ENCODE assay signal across 23 cellular contexts in the genomic region with DNA sequence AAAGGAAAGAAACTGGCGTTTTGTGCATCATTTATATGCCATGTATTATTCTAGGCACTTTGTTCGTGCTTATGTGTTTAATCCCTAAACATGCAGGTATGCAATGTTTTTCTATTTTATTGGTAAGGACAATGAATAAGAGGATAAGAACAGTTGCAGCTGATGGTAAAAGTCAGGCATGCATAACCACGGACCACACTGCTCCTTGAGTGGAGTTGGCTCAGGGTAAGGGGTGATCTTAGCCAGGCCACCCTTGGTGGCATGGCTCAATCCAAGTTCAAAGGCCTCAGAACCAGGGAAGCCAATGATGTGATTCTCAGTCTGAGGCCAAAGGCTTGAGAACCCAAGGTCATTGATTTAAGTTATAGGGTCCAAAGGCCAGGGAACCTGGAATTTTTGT.
"Had no signal": no experiment of that assay in that cellular context is flagged by ENCODE, and none has a peak within 500 bp of the region (broad histone marks: within the 10 kb centered on the region; RNA-seq: fewer than 3 reads in every experiment).

No MANE protein-coding gene starts in this region.

- DNase-seq: activated CD4-positive, alpha-beta memory T cell treated with anti-CD3 and anti-CD28 coated beads for 36 hours; activated CD4-positive, alpha-beta T cell treated with anti-CD3 and anti-CD28 coated beads for 36 hours; activated CD8-positive, alpha-beta memory T cell treated with anti-CD3 and anti-CD28 coated beads, Interleukin-2, amount 10 ng/mL, durations not matched to agents 7 days and 5 days; activated naive CD4-positive, alpha-beta T cell treated with anti-CD3 and anti-CD28 coated beads, Interleukin-2, amount 10 ng/mL, durations not matched to agents 7 days and 5 days; activated T-cell treated with anti-CD3 and anti-CD28 coated beads, Interleukin-2, amount 50 U/mL, for 1 hour; caudate nucleus; cortex of kidney; effector CD4-positive, alpha-beta T cell; esophagus squamous epithelium; hypothalamus; kidney glomerular epithelial cell; lower lobe of right lung; midbrain; stimulated activated CD4-positive, alpha-beta T cell treated with anti-CD3 and anti-CD28 coated beads, Interleukin-4, amount 100 ng/mL, for 1 hour; stimulated activated naive B cell treated with anti-CD40 and anti-IgM and Interleukin-4, amounts not matched to agents 10 μg/mL and 1 μg/mL and 100 μg/mL, for 72 hours; substantia nigra; T-helper 17 cell had no signal

- ATAC-seq: activated CD4-positive, alpha-beta T cell treated with anti-CD3 and anti-CD28 coated beads for 36 hours; activated CD8-positive, alpha-beta memory T cell treated with anti-CD3 and anti-CD28 coated beads, Interleukin-2, amount 10 ng/mL, durations not matched to agents 7 days and 5 days; stimulated activated naive B cell treated with anti-CD40 and anti-IgM and Interleukin-4, amounts not matched to agents 10 μg/mL and 1 μg/mL and 100 μg/mL, for 72 hours; T-helper 17 cell had no signal

- H3K27me3 ChIP-seq: adrenal gland, body of pancreas, esophagus squamous epithelium, neural progenitor cell, ovary, tibial nerve, uterus had no signal

- H3K9me3 ChIP-seq: adrenal gland, body of pancreas, esophagus squamous epithelium, lower lobe of right lung, ovary, uterus had no signal

- H3K9ac ChIP-seq: neural progenitor cell had no signal

- H3K36me3 ChIP-seq: adrenal gland, esophagus squamous epithelium, lower lobe of right lung, neural progenitor cell, ovary, tibial nerve, uterus had no signal

- H3K4me3 ChIP-seq: adrenal gland, body of pancreas, esophagus squamous epithelium, lower lobe of right lung, neural progenitor cell, ovary, tibial nerve, uterus had no signal

- H3K4me1 ChIP-seq: body of pancreas, esophagus squamous epithelium, uterus had no signal
